11 cellular contexts compared by ENCODE assay signal in the genomic region with DNA sequence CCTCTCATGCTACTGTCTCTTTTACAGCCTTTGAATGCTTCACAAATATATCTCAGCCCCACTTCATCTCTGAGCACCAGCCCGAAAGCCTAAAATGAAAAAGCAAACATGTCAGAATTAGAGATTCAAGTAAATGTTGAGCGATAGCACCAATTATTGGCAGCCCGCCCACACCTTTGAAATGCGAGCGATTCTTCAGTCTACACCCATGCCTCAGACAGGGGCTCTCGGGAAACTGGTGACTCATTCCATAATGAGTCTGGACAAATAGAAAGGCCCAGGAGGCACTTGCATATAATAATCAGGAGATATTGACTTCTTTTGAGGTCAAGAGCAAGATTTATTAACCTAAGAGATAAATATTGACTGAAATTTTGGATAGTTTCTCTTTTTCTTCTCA.
DNase-seq lines count a peak whose midpoint lies in the region; ATAC-seq, FAIRE-seq and TF ChIP-seq lines count a peak whose summit lies in the region.
"Had no signal": no experiment of that assay in that cellular context is flagged by ENCODE, and none has a peak within 500 bp of the region (broad histone marks: within the 10 kb centered on the region; RNA-seq: fewer than 3 reads in every experiment).

No MANE protein-coding gene starts in this region.

- H3K27ac ChIP-seq in HepG2 (ENCODE audit: extremely low read length, insufficient read depth, low read length) (no peak overlapping the region), right lobe of liver (no peak overlapping the region), right atrium auricular region (no peak overlapping the region), aorta (ENCODE audit: low read depth in 1 of 2, low read length in 2 of 2) (no peak overlapping the region)
- H3K27ac ChIP-seq: SJSA1 had no signal

- no peak for FAIRE-seq in HepG2 (lab: Jason Lieb, UNC)

- in situ Hi-C loops in HepG2 (cut with HindIII; ENCODE audit: extremely low pct_ligation_motif_present, low pct_unique_long_range_greater_than_20kb) = no loop called here

- H3K79me2 ChIP-seq in HepG2 (ENCODE audit: insufficient read depth, low read length) = no peaks in the 10 kb centered on the region

- POLR2A ChIA-PET in HepG2 (lab: Yijun Ruan, JAX) = no interaction called here

- no peak overlapping the region for H3K4me2 ChIP-seq in HepG2 (ENCODE audit: low read depth, low read length)

- no peaks in the 10 kb centered on the region for H4K20me1 ChIP-seq in HepG2 (ENCODE audit: insufficient read depth, low read length)

- TF ChIP-seq EP300 in HepG2 (IDR thresholded peaks at IDR 0.05; ENCODE audit: low read depth in 2 of 2, low read length in 2 of 2) = no peak
- no peak for TF ChIP-seq EP300 in HepG2 (CRISPR knock-in tag; IDR thresholded peaks at IDR 0.05; ENCODE audit: borderline replicate concordance)

- CTCF ChIA-PET in HepG2 (lab: Yijun Ruan, JAX; ENCODE audit: low intra/inter-chr PET ratio, low total read pairs) = interaction anchor here (3.0 kb wide), 1 partner anchor 611 kb away, joined by 9 read pairs; no protein-coding TSS in a partner anchor

- H3K27me3 ChIP-seq in HepG2 (ENCODE audit: control insufficient read depth in 1 of 2, insufficient read depth in 2 of 2, low read length in 2 of 2) = no peaks in the 10 kb centered on the region
- H3K27me3 ChIP-seq in right lobe of liver = no peaks in the 10 kb centered on the region
- H3K27me3 ChIP-seq in right atrium auricular region = no peaks in the 10 kb centered on the region
- no peaks in the 10 kb centered on the region for H3K27me3 ChIP-seq in aorta (ENCODE audit: control insufficient read depth in 1 of 2, insufficient read depth in 2 of 2, low read length in 1 of 2)
- H3K27me3 ChIP-seq: SJSA1 had no signal

- TF ChIP-seq POLR2A in HepG2 (IDR thresholded peaks at IDR 0.05; ENCODE audit: insufficient read depth in 1 of 2, low read depth in 2 of 2, low read length in 2 of 2) (no peak), right lobe of liver (IDR thresholded peaks at IDR 0.05) (no peak)

- no peak for TF ChIP-seq RAD21 in HepG2 (CRISPR knock-in tag; IDR thresholded peaks at IDR 0.05)

- ATAC-seq in HepG2 (no peak), right lobe of liver (no peak), aorta (ENCODE audit: low FRiP score) (peak; percentile 51), GM21515 (IDR thresholded peaks at IDR 0.05; ENCODE audit: unreplicated experiment) (no peak)

- no TSS peak for BruUV-seq in HepG2 (replicated peaks; lab: Mats Ljungman, UMichigan)

- no peak overlapping the region for H3K9ac ChIP-seq in HepG2 (ENCODE audit: insufficient read depth, low read depth, low read length)

- H3K4me3 ChIP-seq in HepG2 (replicated peaks in 1 of 3; ENCODE audit: insufficient read depth in 1 of 3, low read depth in 2 of 3, low read length in 3 of 3) (no peak overlapping the region), right lobe of liver (no peak overlapping the region), right atrium auricular region (no peak overlapping the region), aorta (ENCODE audit: low read length in 2 of 2) (no peak overlapping the region)
- H3K4me3 ChIP-seq: SJSA1 had no signal

- H3K9me3 ChIP-seq in HepG2 (ENCODE audit: low read length) (no peaks in the 10 kb centered on the region), right lobe of liver (no peaks in the 10 kb centered on the region), right atrium auricular region (no peaks in the 10 kb centered on the region), aorta (ENCODE audit: control insufficient read depth, low read length) (no peaks in the 10 kb centered on the region)
- H3K9me3 ChIP-seq: SJSA1 had no signal

- H3K4me1 ChIP-seq in HepG2 (ENCODE audit: insufficient read depth, low read length) (no peaks in the 10 kb centered on the region), right lobe of liver (no peaks in the 10 kb centered on the region), right atrium auricular region (no peaks in the 10 kb centered on the region), aorta (ENCODE audit: control insufficient read depth in 1 of 2, insufficient read depth in 2 of 2, low read length in 2 of 2) (peaks cover 0 to 1% of the 10 kb centered on the region in 2 donors)
- H3K4me1 ChIP-seq: SJSA1 had no signal

- intact Hi-C loops in HepG2 (cut with micrococcal nuclease; ENCODE audit: unreplicated experiment) = no loop called here
- intact Hi-C loops in right lobe of liver (cut with DNase I) = no loop called here
- intact Hi-C loops in aorta (cut with DNase I) = no loop called here
- intact Hi-C loops in posterior vena cava (cut with DNase I) = no loop called here

- WGBS in HepG2 (ENCODE audit: low lambda C conversion rate) = 0% methylated on average over 6 of the region's 6 CpGs
- 40% methylated on average over 6 of the region's 6 CpGs for WGBS in right lobe of liver (ENCODE audit: insufficient coverage, low coverage, low lambda C conversion rate, missing lambda C conversion rate)
- WGBS in aorta, 2 donors = 22 to 23% methylated on average over 6 of the region's 6 CpGs

- DNase-seq in HepG2 (ENCODE audit: low spot score) = peak; percentile 2
- no peak for DNase-seq in right lobe of liver
- peak; percentile 78 for DNase-seq in SHP77 treated with DMSO at 0.1 percent for 48 hours (lab: John Stamatoyannopoulos, UW)
- DNase-seq in right atrium auricular region (ENCODE audit: low spot score) = peak; percentile 69
- DNase-seq in aorta = peak; percentile 45 to 65
- DNase-seq in posterior vena cava (ENCODE audit: low spot score) = no peak
- DNase-seq in activated CD4-positive, alpha-beta T cell treated with anti-CD3 and anti-CD28 coated beads for 4 hours = no peak
- DNase-seq: activated T-cell treated with anti-CD3 and anti-CD28 coated beads, Interleukin-2, amount 50 U/mL, for 48 hours; AML-193 had no signal

- no peak for TF ChIP-seq CTCF in HepG2 (CRISPR knock-in tag; IDR thresholded peaks at IDR 0.05)
- no peak for TF ChIP-seq CTCF in right lobe of liver (IDR thresholded peaks at IDR 0.05)
- no peak for TF ChIP-seq CTCF in right atrium auricular region (IDR thresholded peaks at IDR 0.05)

- H3K36me3 ChIP-seq in HepG2 (replicated peaks in 1 of 2; ENCODE audit: control insufficient read depth in 1 of 2, insufficient read depth in 2 of 2, low read length in 2 of 2) = no peaks in the 10 kb centered on the region
- H3K36me3 ChIP-seq in right lobe of liver = no peaks in the 10 kb centered on the region
- no peaks in the 10 kb centered on the region for H3K36me3 ChIP-seq in right atrium auricular region
- H3K36me3 ChIP-seq in aorta (ENCODE audit: control insufficient read depth in 1 of 2, insufficient read depth in 2 of 2, low read length in 1 of 2) = no peaks in the 10 kb centered on the region
- H3K36me3 ChIP-seq: SJSA1 had no signal

- no peak overlapping the region for H2AFZ ChIP-seq in HepG2 (ENCODE audit: low read length)

TF ChIP-seq in HepG2, 621 proteins besides CTCF, POLR2A, EP300 and RAD21 (continues in another document):
- no peak for TF ChIP-seq NFYB (CRISPR knock-in tag; IDR thresholded peaks at IDR 0.05)
- no peak for TF ChIP-seq MXI1 (IDR thresholded peaks at IDR 0.05; ENCODE audit: borderline replicate concordance, low read depth, low read length)
- TF ChIP-seq ZNF83 (CRISPR knock-in tag; IDR thresholded peaks at IDR 0.05; ENCODE audit: borderline replicate concordance) = no peak
- no peak for TF ChIP-seq ZNF17 (CRISPR knock-in tag; IDR thresholded peaks at IDR 0.05)
- TF ChIP-seq ZFX (CRISPR knock-in tag; IDR thresholded peaks at IDR 0.05; ENCODE audit: low read depth) = no peak
- TF ChIP-seq ZNF546 (CRISPR knock-in tag; conservative IDR thresholded peaks at IDR 0.05) = no peak
- no peak for TF ChIP-seq ZNF431 (CRISPR knock-in tag; IDR thresholded peaks at IDR 0.05; ENCODE audit: borderline replicate concordance, low read depth)
- TF ChIP-seq ZMYM2 (CRISPR knock-in tag; IDR thresholded peaks at IDR 0.05) = no peak
- TF ChIP-seq, protein P1, sequence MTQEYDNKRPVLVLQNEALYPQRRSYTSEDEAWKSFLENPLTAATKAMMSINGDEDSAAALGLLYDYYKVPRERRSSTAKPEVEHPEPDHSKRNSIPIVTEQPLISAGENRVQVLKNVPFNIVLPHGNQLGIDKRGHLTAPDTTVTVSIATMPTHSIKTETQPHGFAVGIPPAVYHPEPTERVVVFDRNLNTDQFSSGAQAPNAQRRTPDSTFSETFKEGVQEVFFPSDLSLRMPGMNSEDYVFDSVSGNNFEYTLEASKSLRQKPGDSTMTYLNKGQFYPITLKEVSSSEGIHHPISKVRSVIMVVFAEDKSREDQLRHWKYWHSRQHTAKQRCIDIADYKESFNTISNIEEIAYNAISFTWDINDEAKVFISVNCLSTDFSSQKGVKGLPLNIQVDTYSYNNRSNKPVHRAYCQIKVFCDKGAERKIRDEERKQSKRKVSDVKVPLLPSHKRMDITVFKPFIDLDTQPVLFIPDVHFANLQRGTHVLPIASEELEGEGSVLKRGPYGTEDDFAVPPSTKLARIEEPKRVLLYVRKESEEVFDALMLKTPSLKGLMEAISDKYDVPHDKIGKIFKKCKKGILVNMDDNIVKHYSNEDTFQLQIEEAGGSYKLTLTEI (CRISPR knock-in tag; conservative IDR thresholded peaks at IDR 0.05) = no peak
- no peak for TF ChIP-seq MAFF (IDR thresholded peaks at IDR 0.05; ENCODE audit: low read depth, low read length)
- TF ChIP-seq ZNF256 (CRISPR knock-in tag; conservative IDR thresholded peaks at IDR 0.05) = no peak

Comparison
In these comparisons a context has a peak if more than half of its experiments do, and no peak if none do; other contexts are left out.
1. DNase-seq: peak in HepG2 (single experiment), SHP77 treated with DMSO at 0.1 percent for 48 hours (single experiment), right atrium auricular region (single experiment) and aorta (2 of 2); none in right lobe of liver (0 of 3), posterior vena cava (single experiment) and activated CD4-positive, alpha-beta T cell treated with anti-CD3 and anti-CD28 coated beads for 4 hours (0 of 2).